ENCODE assay signal across 7 cellular contexts in the genomic region with DNA sequence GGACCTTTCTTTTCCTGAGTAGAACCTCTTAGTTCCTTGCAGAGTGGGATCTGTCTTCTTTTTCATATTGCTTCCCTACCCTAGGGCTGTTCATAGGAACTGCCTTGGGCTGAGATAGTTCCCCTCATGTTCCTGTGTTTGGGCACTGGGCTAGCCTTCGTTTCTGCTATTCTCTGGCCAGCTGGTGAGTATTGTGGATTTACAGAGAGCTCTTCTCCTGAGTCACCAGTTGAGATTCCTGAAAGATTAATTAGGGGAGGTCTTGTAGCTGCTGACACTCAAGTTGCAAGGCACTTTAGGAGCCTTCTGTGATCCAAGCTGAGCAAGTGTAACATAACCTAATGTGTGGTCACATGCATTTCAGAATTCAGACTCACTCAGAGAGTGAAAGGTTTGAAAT. TPM values are rescaled to one million over a fixed set of nuclear protein-coding genes. Genes with fewer than 3 reads are reported as not detected.
DNase-seq lines count a peak whose midpoint lies in the region; ATAC-seq and TF ChIP-seq lines count a peak whose summit lies in the region.

No MANE protein-coding gene starts in this region.

- POLR2A ChIA-PET in SK-N-SH (lab: Yijun Ruan, JAX): no interaction called here

- H3K4me3 ChIP-seq in GM23248: no peak overlapping the region
- H3K4me3 ChIP-seq in SK-N-SH (ENCODE audit: low read depth in 2 of 2, low read length in 1 of 2): no peak overlapping the region
- no peak overlapping the region for H3K4me3 ChIP-seq in foreskin fibroblast (ENCODE audit: low read depth in 1 of 2, low read length in 2 of 2)
- H3K4me3 ChIP-seq in skeletal muscle cell (ENCODE audit: low read depth, low read length): no peak overlapping the region

- no peaks in the 10 kb centered on the region for H3K9me2 ChIP-seq in GM23248 (ENCODE audit: insufficient read depth)
- no peaks in the 10 kb centered on the region for H3K9me2 ChIP-seq in SK-N-SH

- no peak for TF ChIP-seq RAD21 in SK-N-SH (IDR thresholded peaks at IDR 0.05; ENCODE audit: low read length)

- H3K27me3 ChIP-seq in GM23248 (replicated peaks; ENCODE audit: insufficient read depth): no peaks in the 10 kb centered on the region
- H3K27me3 ChIP-seq in SK-N-SH (ENCODE audit: insufficient read depth): no peaks in the 10 kb centered on the region

- no peak for ATAC-seq in GM18520 (IDR thresholded peaks at IDR 0.05; ENCODE audit: unreplicated experiment)

- H4K20me1 ChIP-seq in GM23248 (ENCODE audit: insufficient read depth) (no peaks in the 10 kb centered on the region; the same call in 1 of the 2 replicates), SK-N-SH (ENCODE audit: insufficient read depth) (peaks cover 23% of the 10 kb centered on the region)

- H3K9ac ChIP-seq in GM23248 (0 out of 2 replicates have a peak overlapping the region, but pooled peaks have one; percentile 9), SK-N-SH (no peak overlapping the region)

- H3K4me1 ChIP-seq in GM23248 (ENCODE audit: insufficient read depth) (peaks cover 43% of the 10 kb centered on the region), SK-N-SH (ENCODE audit: control insufficient read depth in 1 of 2, insufficient read depth in 2 of 2, low read depth in 1 of 2, low read length in 1 of 2) (peaks cover 0 to 24% of the 10 kb centered on the region in 2 experiments; a peak in 2 of 4 replicates)

- no peak overlapping the region for H2AFZ ChIP-seq in GM23248
- H2AFZ ChIP-seq in SK-N-SH (ENCODE audit: low read depth): no peak overlapping the region

- CTCF ChIA-PET in SK-N-SH (lab: Yijun Ruan, JAX): interaction anchor here (1.7 kb wide), 1 partner anchor 12 kb away, joined by 7 read pairs; no protein-coding TSS in a partner anchor

- H3F3A ChIP-seq in GM23248 (ENCODE audit: insufficient read depth) (peaks cover 88% of the 10 kb centered on the region), SK-N-SH (replicated peaks; ENCODE audit: insufficient read depth) (peaks cover 58% of the 10 kb centered on the region)

- H3K27ac ChIP-seq in GM23248: peak overlapping the region; percentile 68
- H3K27ac ChIP-seq in SK-N-SH (ENCODE audit: low read depth in 2 of 2, low read length in 1 of 2): peak overlapping the region; percentile 28 to 62

- H3K79me2 ChIP-seq in GM23248 (ENCODE audit: insufficient read depth) (peaks cover 93% of the 10 kb centered on the region), SK-N-SH (ENCODE audit: insufficient read depth) (peaks cover 95% of the 10 kb centered on the region)

- 0 to 8% methylated on average over 1 of the region's 1 CpG for WGBS in GM23248 (ENCODE audit: low coverage in 1 of 2, low lambda C conversion rate in 2 of 2, missing lambda C conversion rate in 2 of 2), 2 experiments
- 24% methylated on average over 1 of the region's 1 CpG for WGBS in SK-N-SH (ENCODE audit: low lambda C conversion rate)

- DNase-seq in GM23248: peak; percentile 91
- DNase-seq in SK-N-SH: no peak
- peak; percentile 85 to 89 for DNase-seq in foreskin fibroblast
- DNase-seq in skeletal muscle cell (ENCODE audit: low read depth): peak; percentile 41
- DNase-seq in LoVo (ENCODE audit: low spot score): no peak
- no peak for DNase-seq in DMS53 (lab: John Stamatoyannopoulos, UW)

- peaks cover 81% of the 10 kb centered on the region for H3K36me3 ChIP-seq in GM23248 (ENCODE audit: low read depth)
- peaks cover 70 to 94% of the 10 kb centered on the region in 2 experiments for H3K36me3 ChIP-seq in SK-N-SH (replicated peaks in 1 of 2; ENCODE audit: control insufficient read depth in 1 of 2, insufficient read depth in 2 of 2, low read length in 1 of 2)

- TF ChIP-seq CTCF in SK-N-SH (IDR thresholded peaks at IDR 0.05) (no peak), foreskin fibroblast (IDR thresholded peaks at IDR 0.05; ENCODE audit: low read depth, low read length) (no peak)

- H3K4me2 ChIP-seq in GM23248 (ENCODE audit: unreplicated experiment): peak overlapping the region; percentile 57
- H3K4me2 ChIP-seq in SK-N-SH: peak overlapping the region; percentile 50

- TF ChIP-seq EP300 in SK-N-SH (IDR thresholded peaks at IDR 0.05; ENCODE audit: borderline replicate concordance in 1 of 2, low read depth in 1 of 2, low read length in 1 of 2): no peak

- H3K9me3 ChIP-seq in GM23248 (ENCODE audit: low read depth): no peaks in the 10 kb centered on the region
- no peaks in the 10 kb centered on the region for H3K9me3 ChIP-seq in SK-N-SH

- in situ Hi-C loops in GM23248 (cut with MboI): no loop called here

TF ChIP-seq in SK-N-SH, 30 proteins besides CTCF, POLR2A, EP300 and RAD21 (continues in another document):
- TF ChIP-seq NFIC (IDR thresholded peaks at IDR 0.05; ENCODE audit: borderline replicate concordance) (no peak), RCOR1 (IDR thresholded peaks at IDR 0.05; ENCODE audit: low read length) (no peak), EZH2phosphoT487 (IDR thresholded peaks at IDR 0.05; ENCODE audit: borderline replicate concordance, low read depth) (no peak), REST (IDR thresholded peaks at IDR 0.05; ENCODE audit: low read depth, low read length) (no peak), POLR2AphosphoS5 (IDR thresholded peaks at IDR 0.05; ENCODE audit: low read depth, low read length) (no peak), MXI1 (IDR thresholded peaks at IDR 0.05; ENCODE audit: low read depth, low read length) (no peak), RXRA (IDR thresholded peaks at IDR 0.05; ENCODE audit: borderline replicate concordance, low read depth) (no peak), TEAD4 (IDR thresholded peaks at IDR 0.05; ENCODE audit: borderline replicate concordance, insufficient read depth) (no peak), IRF3 (IDR thresholded peaks at IDR 0.05; ENCODE audit: low read depth, low read length) (no peak), GATA2 (CRISPR knock-in tag; IDR thresholded peaks at IDR 0.05) (no peak), JUND (IDR thresholded peaks at IDR 0.05) (peak; percentile 65)
- TF ChIP-seq, protein P1, sequence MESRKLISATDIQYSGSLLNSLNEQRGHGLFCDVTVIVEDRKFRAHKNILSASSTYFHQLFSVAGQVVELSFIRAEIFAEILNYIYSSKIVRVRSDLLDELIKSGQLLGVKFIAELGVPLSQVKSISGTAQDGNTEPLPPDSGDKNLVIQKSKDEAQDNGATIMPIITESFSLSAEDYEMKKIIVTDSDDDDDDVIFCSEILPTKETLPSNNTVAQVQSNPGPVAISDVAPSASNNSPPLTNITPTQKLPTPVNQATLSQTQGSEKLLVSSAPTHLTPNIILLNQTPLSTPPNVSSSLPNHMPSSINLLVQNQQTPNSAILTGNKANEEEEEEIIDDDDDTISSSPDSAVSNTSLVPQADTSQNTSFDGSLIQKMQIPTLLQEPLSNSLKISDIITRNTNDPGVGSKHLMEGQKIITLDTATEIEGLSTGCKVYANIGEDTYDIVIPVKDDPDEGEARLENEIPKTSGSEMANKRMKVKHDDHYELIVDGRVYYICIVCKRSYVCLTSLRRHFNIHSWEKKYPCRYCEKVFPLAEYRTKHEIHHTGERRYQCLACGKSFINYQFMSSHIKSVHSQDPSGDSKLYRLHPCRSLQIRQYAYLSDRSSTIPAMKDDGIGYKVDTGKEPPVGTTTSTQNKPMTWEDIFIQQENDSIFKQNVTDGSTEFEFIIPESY (IDR thresholded peaks at IDR 0.05; ENCODE audit: borderline replicate concordance, low read depth): no peak
- TF ChIP-seq, protein P2, sequence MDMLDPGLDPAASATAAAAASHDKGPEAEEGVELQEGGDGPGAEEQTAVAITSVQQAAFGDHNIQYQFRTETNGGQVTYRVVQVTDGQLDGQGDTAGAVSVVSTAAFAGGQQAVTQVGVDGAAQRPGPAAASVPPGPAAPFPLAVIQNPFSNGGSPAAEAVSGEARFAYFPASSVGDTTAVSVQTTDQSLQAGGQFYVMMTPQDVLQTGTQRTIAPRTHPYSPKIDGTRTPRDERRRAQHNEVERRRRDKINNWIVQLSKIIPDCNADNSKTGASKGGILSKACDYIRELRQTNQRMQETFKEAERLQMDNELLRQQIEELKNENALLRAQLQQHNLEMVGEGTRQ (IDR thresholded peaks at IDR 0.05; ENCODE audit: borderline replicate concordance, low read depth, low read length): no peak

RNA-seq across cellular contexts. Expression of gene CHD2, which starts 30.7 kb away (rescaled TPM):
- total RNA-seq in GM23248 (2014; rRNA removed; shearing (Covaris generic)): 39.0 and 54.4 TPM in 2 replicates
- polyA plus RNA-seq in GM23248 (2016; fragmentation: Nextera tagmentation; extraction: Ambion mirVana) (36.5 and 37.0 TPM in 2 replicates), SK-N-SH (2012; rRNA removed) (25.3 and 28.6 TPM in 2 replicates)
- polyA plus RNA-seq in SK-N-SH (2012; cell fraction: cytosol; rRNA removed): 21.5 and 21.8 TPM in 2 replicates
- 73.6 and 98.5 TPM in 2 replicates for polyA plus RNA-seq in SK-N-SH (2012; cell fraction: nucleus; rRNA removed)

Comparison
In these comparisons a context has a peak if more than half of its experiments do, and no peak if none do; other contexts are left out.
1. DNase-seq: peak in GM23248 (single experiment), foreskin fibroblast (2 of 2) and skeletal muscle cell (single experiment); none in SK-N-SH (single experiment), LoVo (single experiment) and DMS53 (single experiment).